In the genomic region with DNA sequence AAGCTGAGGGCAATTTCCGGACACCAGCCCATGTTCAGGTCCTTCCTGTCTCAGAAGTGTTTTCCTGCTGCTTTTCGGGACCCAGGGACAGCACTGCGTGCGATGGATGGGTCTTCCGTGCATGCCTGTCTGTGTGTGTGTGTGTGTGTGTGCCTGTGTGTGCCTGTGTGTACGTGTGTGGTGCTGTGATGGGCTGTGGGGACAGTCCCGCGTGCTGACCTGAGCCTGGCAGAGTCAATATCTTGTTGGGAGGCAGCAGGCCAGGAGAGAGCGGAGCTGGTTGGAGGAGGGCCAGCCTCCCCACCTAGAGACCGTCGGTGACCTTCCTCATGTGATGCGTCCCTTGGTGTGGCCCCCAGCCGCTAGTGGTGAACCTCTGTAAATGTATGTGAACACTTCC, we compare ENCODE assay signal across 16 cellular contexts. TPM values are rescaled to one million over a fixed set of nuclear protein-coding genes. Genes with fewer than 3 reads are reported as not detected.
DNase-seq lines count a peak whose midpoint lies in the region; ATAC-seq, FAIRE-seq and TF ChIP-seq lines count a peak whose summit lies in the region.
"Had no signal": no experiment of that assay in that cellular context is flagged by ENCODE, and none has a peak within 500 bp of the region (broad histone marks: within the 10 kb centered on the region; RNA-seq: fewer than 3 reads in every experiment).

No MANE protein-coding gene starts in this region.

- H2BK120ac ChIP-seq in mesendoderm (ENCODE audit: low read depth, low read length): no peak overlapping the region

- H3K4me3 ChIP-seq in CD8-positive, alpha-beta T cell (ENCODE audit: low read depth, low read length): no peak overlapping the region
- H3K4me3 ChIP-seq in mesendoderm (ENCODE audit: low read length) (no peak overlapping the region), foreskin fibroblast (ENCODE audit: low read depth in 1 of 2, low read length in 2 of 2) (no peak overlapping the region)
- H3K4me3 ChIP-seq: BLaER1, SK-N-MC, upper lobe of right lung had no signal

- H3K4ac ChIP-seq in mesendoderm (ENCODE audit: low read depth, low read length): no peak overlapping the region

- no CpG with 5 or more reads among the region's 13 CpGs for WGBS in mesendoderm (ENCODE audit: extremely low coverage, insufficient coverage, low lambda C conversion rate)

- H3K4me3 Mint-ChIP-seq in CD8-positive, alpha-beta T cell: peak overlapping the region; percentile 43
- H3K4me3 Mint-ChIP-seq in endothelial cell (ENCODE audit: unreplicated experiment) (peak overlapping the region; percentile 60), nephron progenitor cell (peak overlapping the region; percentile 41)
- H3K4me3 Mint-ChIP-seq: memory B cell had no signal

- intact Hi-C loops in CD8-positive, alpha-beta T cell (cut with DNase I, micrococcal nuclease): no loop called here

- H3K79me2 ChIP-seq in mesendoderm (ENCODE audit: control insufficient read depth, insufficient read depth, low read length): peaks cover 90% of the 10 kb centered on the region

- H3K27me3 Mint-ChIP-seq in CD8-positive, alpha-beta T cell (ENCODE audit: low read depth): no peaks in the 10 kb centered on the region
- H3K27me3 Mint-ChIP-seq in endothelial cell (ENCODE audit: unreplicated experiment) (peaks cover 2% of the 10 kb centered on the region), nephron progenitor cell (ENCODE audit: low read depth, poor library complexity) (no peaks in the 10 kb centered on the region)
- H3K27me3 Mint-ChIP-seq: memory B cell had no signal

- ATAC-seq in CD8-positive, alpha-beta T cell: no peak
- ATAC-seq: upper lobe of right lung had no signal

- no peak overlapping the region for H4K5ac ChIP-seq in mesendoderm (ENCODE audit: low read length)

- no peak overlapping the region for H2AK5ac ChIP-seq in mesendoderm (ENCODE audit: low read length)

- no peak overlapping the region for H2BK5ac ChIP-seq in mesendoderm (ENCODE audit: low read length)

- no peak overlapping the region for H3K27ac ChIP-seq in CD8-positive, alpha-beta T cell (ENCODE audit: low read depth, low read length)
- peak overlapping the region; percentile 99 for H3K27ac ChIP-seq in RWPE1
- H3K27ac ChIP-seq in mesendoderm (ENCODE audit: low read depth, low read length): no peak overlapping the region
- H3K27ac ChIP-seq: BLaER1, SK-N-MC, upper lobe of right lung had no signal

- peaks cover 78% of the 10 kb centered on the region for H3K4me1 Mint-ChIP-seq in CD8-positive, alpha-beta T cell (ENCODE audit: low read depth)
- H3K4me1 Mint-ChIP-seq in endothelial cell (ENCODE audit: unreplicated experiment): peaks cover 25% of the 10 kb centered on the region
- peaks cover 76% of the 10 kb centered on the region for H3K4me1 Mint-ChIP-seq in nephron progenitor cell

- H3K56ac ChIP-seq in mesendoderm (ENCODE audit: low read length): no peak overlapping the region

- CTCF ChIA-PET in CD8-positive, alpha-beta T cell (lab: Charles Lee): interaction anchor here (0.6 to 1.1 kb wide), 2 partner anchors 10 to 22 kb away, joined by 4 read pairs; no protein-coding TSS in a partner anchor
- CTCF ChIA-PET in RWPE1 (lab: Yijun Ruan, JAX): interaction anchor here (1.5 kb wide), 1 partner anchor 10 kb away, joined by 3 read pairs; no protein-coding TSS in a partner anchor

- no peak for TF ChIP-seq CTCF in CD8-positive, alpha-beta T cell (IDR thresholded peaks at IDR 0.05)
- TF ChIP-seq CTCF in RWPE1 (conservative IDR thresholded peaks at IDR 0.05; ENCODE audit: low read depth): no peak
- no peak for TF ChIP-seq CTCF in endothelial cell (IDR thresholded peaks at IDR 0.05; ENCODE audit: unreplicated experiment)
- no peak for TF ChIP-seq CTCF in nephron progenitor cell (IDR thresholded peaks at IDR 0.05)
- TF ChIP-seq CTCF in foreskin fibroblast (IDR thresholded peaks at IDR 0.05; ENCODE audit: low read depth, low read length): no peak

- H3K18ac ChIP-seq in mesendoderm (ENCODE audit: low read length): no peak overlapping the region

- POLR2A ChIA-PET in CD8-positive, alpha-beta T cell (lab: Charles Lee): interaction anchor here (3.5 kb wide), 1 partner anchor 14 kb away, joined by 17 read pairs; no protein-coding TSS in a partner anchor
- POLR2A ChIA-PET in RWPE1 (lab: Yijun Ruan, JAX; ENCODE audit: low non-redundant PET): no interaction called here

- H3K9me3 Mint-ChIP-seq in CD8-positive, alpha-beta T cell: no peaks in the 10 kb centered on the region
- H3K9me3 Mint-ChIP-seq in endothelial cell (ENCODE audit: unreplicated experiment) (no peaks in the 10 kb centered on the region), nephron progenitor cell (no peaks in the 10 kb centered on the region)
- H3K9me3 Mint-ChIP-seq: memory B cell had no signal

- H3K27ac Mint-ChIP-seq in CD8-positive, alpha-beta T cell: peak overlapping the region; percentile 43
- H3K27ac Mint-ChIP-seq in endothelial cell (ENCODE audit: unreplicated experiment) (no peak overlapping the region), nephron progenitor cell (peak overlapping the region; percentile 98)
- H3K27ac Mint-ChIP-seq: memory B cell had no signal

- peaks cover 24% of the 10 kb centered on the region for H3K79me1 ChIP-seq in mesendoderm (ENCODE audit: low read length)

- no peaks in the 10 kb centered on the region for H3K27me3 ChIP-seq in CD8-positive, alpha-beta T cell (ENCODE audit: insufficient read depth, low read length)
- no peaks in the 10 kb centered on the region for H3K27me3 ChIP-seq in mesendoderm (ENCODE audit: insufficient read depth, low read length, poor library complexity)
- H3K27me3 ChIP-seq: BLaER1, upper lobe of right lung had no signal

- no peak overlapping the region for H3K4me2 ChIP-seq in mesendoderm (ENCODE audit: low read length)
- H3K4me2 ChIP-seq: BLaER1 had no signal

- H3K36me3 ChIP-seq in CD8-positive, alpha-beta T cell (ENCODE audit: insufficient read depth, low read length): peaks cover 8% of the 10 kb centered on the region
- H3K36me3 ChIP-seq in mesendoderm (ENCODE audit: control insufficient read depth, insufficient read depth, low read length): peaks cover 5% of the 10 kb centered on the region
- H3K36me3 ChIP-seq: upper lobe of right lung had no signal

- peaks cover 91% of the 10 kb centered on the region for H3K4me1 ChIP-seq in CD8-positive, alpha-beta T cell (ENCODE audit: insufficient read depth, low read length)
- H3K4me1 ChIP-seq in mesendoderm (ENCODE audit: control insufficient read depth, low read depth, low read length): peaks cover 1% of the 10 kb centered on the region

- no peaks in the 10 kb centered on the region for H3K9me3 ChIP-seq in CD8-positive, alpha-beta T cell (ENCODE audit: low read length)
- H3K9me3 ChIP-seq: BLaER1, upper lobe of right lung had no signal

- no peak for FAIRE-seq in GM19239 (lab: Jason Lieb, UNC)

- no peak overlapping the region for H3K9ac ChIP-seq in mesendoderm (ENCODE audit: low read length)
- H3K9ac ChIP-seq: BLaER1 had no signal

- H4K8ac ChIP-seq in mesendoderm (ENCODE audit: low read depth, low read length): no peak overlapping the region

- no peak overlapping the region for H3K23ac ChIP-seq in mesendoderm (ENCODE audit: low read length)

- peak in 2 of 7 experiments; percentile 9 to 22 for DNase-seq in CD8-positive, alpha-beta T cell
- DNase-seq in RWPE1 (ENCODE audit: low spot score) (no peak), endothelial cell (ENCODE audit: low spot score) (no peak), nephron progenitor cell (no peak), mesendoderm (no peak), GM19239 (ENCODE audit: insufficient read length, low spot score) (no peak), foreskin fibroblast (no peak), AML-193 (lab: John Stamatoyannopoulos, UW) (no peak)
- DNase-seq: activated CD8-positive, alpha-beta memory T cell treated with anti-CD3 and anti-CD28 coated beads, Interleukin-2, amount 50 U/mL, for 4 hours; amniotic stem cell; NCI-H1092; NCI-H446; upper lobe of right lung had no signal

- peaks cover 58% of the 10 kb centered on the region for H3K36me3 Mint-ChIP-seq in CD8-positive, alpha-beta T cell
- H3K36me3 Mint-ChIP-seq in endothelial cell (ENCODE audit: low read depth, unreplicated experiment) (peaks cover 8% of the 10 kb centered on the region), nephron progenitor cell (ENCODE audit: low read depth) (peaks cover 37% of the 10 kb centered on the region)

- no peak overlapping the region for H2BK15ac ChIP-seq in mesendoderm (replicated peaks; ENCODE audit: low read depth)

RNA-seq across cellular contexts. Expression of a gene that starts 13.7 kb away (rescaled TPM):
- 100 to 1,000 TPM; 361 to 383 TPM for total RNA-seq in CD8-positive, alpha-beta T cell
- 73.3 TPM for total RNA-seq in endothelial cell (ENCODE audit: unreplicated experiment)
- polyA plus RNA-seq in mesendoderm (2013, experiment 1 of 2): 48.1 TPM
- 51.1 TPM for polyA plus RNA-seq in mesendoderm (2013, experiment 2 of 2)

RNA-seq across cellular contexts. Expression of a gene that starts 47.2 kb away (rescaled TPM):
- 10 to 100 TPM; 53.6 to 61.1 TPM for total RNA-seq in CD8-positive, alpha-beta T cell
- 118 TPM for total RNA-seq in endothelial cell (ENCODE audit: unreplicated experiment)
- 85.8 TPM for polyA plus RNA-seq in mesendoderm (2013, experiment 1 of 2)
- polyA plus RNA-seq in mesendoderm (2013, experiment 2 of 2): 84.4 TPM
